9 cellular contexts compared by ENCODE assay signal in the genomic region with DNA sequence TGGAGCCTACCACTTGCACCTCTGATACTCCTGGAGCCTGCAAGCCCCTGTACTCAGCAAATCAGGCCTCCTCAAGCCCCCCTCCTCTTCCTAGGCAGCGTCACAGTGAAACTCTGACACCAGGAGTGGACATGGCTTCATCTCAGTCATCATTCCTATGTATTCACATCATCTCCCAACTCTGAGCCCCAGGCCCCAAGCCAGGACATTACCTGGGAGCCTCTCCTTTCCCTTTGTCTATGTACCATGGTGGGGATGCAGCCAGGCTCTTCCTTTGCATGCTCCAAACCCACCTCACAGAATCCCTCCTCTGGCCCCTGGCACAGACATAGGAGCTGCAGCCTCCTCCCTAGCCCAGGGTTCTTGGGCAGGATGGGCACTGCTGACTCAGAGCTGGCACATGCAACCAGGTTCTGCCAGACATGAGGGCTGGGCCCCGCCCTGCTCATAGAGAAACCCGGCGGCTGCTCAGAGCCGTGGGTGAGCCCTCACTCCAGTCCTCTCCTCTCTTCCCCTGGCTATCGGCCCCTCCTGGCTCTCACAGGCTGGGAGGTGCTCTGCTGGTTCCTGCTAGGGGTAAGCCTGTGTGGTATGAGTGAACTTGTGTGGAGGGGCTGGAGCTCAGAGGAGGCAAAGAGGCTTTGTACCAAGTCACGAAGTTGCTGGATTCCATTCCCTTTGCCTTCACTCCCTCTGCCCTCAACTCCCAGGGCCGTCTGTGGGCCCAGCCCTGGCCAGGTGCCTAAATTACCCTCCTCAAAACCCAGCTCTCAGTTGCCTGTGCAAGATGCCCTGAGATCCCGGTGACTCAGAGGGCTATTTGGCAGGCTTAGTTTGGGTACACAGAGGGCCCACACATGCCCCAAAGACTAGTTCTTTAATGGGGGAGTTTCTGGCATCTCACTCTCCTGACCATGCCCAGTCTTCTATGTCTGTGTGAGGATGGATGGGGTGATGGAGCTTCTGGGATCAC. TPM values are rescaled to one million over a fixed set of nuclear protein-coding genes. Genes with fewer than 3 reads are reported as not detected.
DNase-seq lines count a peak whose midpoint lies in the region; ATAC-seq and TF ChIP-seq lines count a peak whose summit lies in the region.
"Had no signal": no experiment of that assay in that cellular context is flagged by ENCODE, and none has a peak within 500 bp of the region (broad histone marks: within the 10 kb centered on the region; RNA-seq: fewer than 3 reads in every experiment).

No MANE protein-coding gene starts in this region.

- H3K9ac ChIP-seq in neuronal stem cell (ENCODE audit: low read depth, low read length, poor library complexity): no peak overlapping the region

- TF ChIP-seq CTCF in WTC11 (IDR thresholded peaks at IDR 0.05): no peak

- peak overlapping the region; percentile 53 for H2BK15ac ChIP-seq in neuronal stem cell (ENCODE audit: low read length)

- no peaks in the 10 kb centered on the region for H3K9me3 ChIP-seq in neuronal stem cell (replicated peaks in 1 of 2; ENCODE audit: control insufficient read depth in 2 of 2, insufficient read depth in 1 of 2, low read depth in 1 of 2, low read length in 2 of 2)

- H2AK5ac ChIP-seq in neuronal stem cell (ENCODE audit: low read depth, low read length): peak overlapping the region; percentile 91

- H3K36me3 ChIP-seq in neuronal stem cell (replicated peaks in 1 of 2; ENCODE audit: control insufficient read depth in 2 of 2, insufficient read depth in 2 of 2, low read length in 2 of 2): peaks cover 3 to 19% of the 10 kb centered on the region in 2 donors

- H3K23ac ChIP-seq in neuronal stem cell (ENCODE audit: low read depth, low read length, poor library complexity): peak overlapping the region; percentile 39

- H3K36me3 Mint-ChIP-seq in WTC11: no peaks in the 10 kb centered on the region

- peak overlapping the region; percentile 31 for H3K4me3 Mint-ChIP-seq in WTC11

- peaks cover 64% of the 10 kb centered on the region for H3K27me3 Mint-ChIP-seq in WTC11 (ENCODE audit: low read depth)

- no peak overlapping the region for H3K4ac ChIP-seq in neuronal stem cell (ENCODE audit: low read length)

- peak overlapping the region; percentile 91 for H2BK12ac ChIP-seq in neuronal stem cell (ENCODE audit: low read length)

- H4K8ac ChIP-seq in neuronal stem cell (ENCODE audit: low read depth, low read length): no peak overlapping the region

- POLR2A ChIA-PET in WTC11 (lab: Charles Lee): no interaction called here

- peak overlapping the region; percentile 55 for H2AFZ ChIP-seq in neuronal stem cell (ENCODE audit: low read length)

- peaks cover 6% of the 10 kb centered on the region; the same call in 1 of the 2 replicates for H3K4me1 Mint-ChIP-seq in WTC11

- H3K27ac ChIP-seq in neuronal stem cell (replicated peaks; ENCODE audit: low read length): no peak overlapping the region

- H3K9me3 Mint-ChIP-seq in WTC11: no peaks in the 10 kb centered on the region
- H3K9me3 Mint-ChIP-seq: stimulated activated naive B cell treated with anti-CD40 and anti-IgM and Interleukin-4, amounts not matched to agents 10 μg/mL and 1 μg/mL and 100 μg/mL, for 72 hours had no signal

- no peak overlapping the region for H3K4me3 ChIP-seq in neuronal stem cell (ENCODE audit: low read length in 2 of 2)

- no peak overlapping the region for H3K4me2 ChIP-seq in neuronal stem cell (ENCODE audit: insufficient read depth, low read length, poor library complexity, severe bottlenecking)

- H3K79me1 ChIP-seq in neuronal stem cell (ENCODE audit: low read depth, low read length): peaks cover 5% of the 10 kb centered on the region

- H3K27ac Mint-ChIP-seq in WTC11: no peak overlapping the region
- H3K27ac Mint-ChIP-seq: stimulated activated naive B cell treated with anti-CD40 and anti-IgM and Interleukin-4, amounts not matched to agents 10 μg/mL and 1 μg/mL and 100 μg/mL, for 72 hours had no signal

- H2BK5ac ChIP-seq in neuronal stem cell (ENCODE audit: low read length): peak overlapping the region; percentile 26

- peak overlapping the region; percentile 38 for H2BK120ac ChIP-seq in neuronal stem cell (ENCODE audit: low read depth, low read length)

- H3K18ac ChIP-seq in neuronal stem cell (ENCODE audit: low read length): no peak overlapping the region

- ATAC-seq in WTC11 (no peak), GM21529 (IDR thresholded peaks at IDR 0.05; ENCODE audit: unreplicated experiment) (no peak)

- peaks cover 0 to 18% (median 17%) of the 10 kb centered on the region in 3 experiments for H3K27me3 ChIP-seq in neuronal stem cell (ENCODE audit: control insufficient read depth in 3 of 3, insufficient read depth in 3 of 3, low read depth in 1 of 3, low read length in 3 of 3)

- DNase-seq in H4 (ENCODE audit: low spot score) (peak; percentile 74), WTC11 (ENCODE audit: low spot score) (no peak), neuronal stem cell (ENCODE audit: low spot score) (no peak), kidney glomerular epithelial cell (lab: John Stamatoyannopoulos, UW) (no peak), UCSD-AML1 (lab: John Stamatoyannopoulos, UW; ENCODE audit: unreplicated experiment) (no peak), NCI-H2081 treated with DMSO at 0.1 percent for 48 hours (lab: John Stamatoyannopoulos, UW) (no peak)
- DNase-seq in effector CD4-positive, alpha-beta T cell: peak; percentile 44
- DNase-seq: stimulated activated naive B cell treated with anti-CD40 and anti-IgM and Interleukin-4, amounts not matched to agents 10 μg/mL and 1 μg/mL and 100 μg/mL, for 72 hours had no signal

- WGBS in neuronal stem cell (ENCODE audit: extremely low coverage in 2 of 2, insufficient read length in 2 of 2, insufficient replicate concordance in 1 of 2), 2 donors: no CpG with 5 or more reads among the region's 9 CpGs

- CTCF ChIA-PET in WTC11 (lab: Charles Lee): interaction anchor here (1.5 to 3.6 kb wide), 2 partner anchors 28 to 34 kb away, joined by 4 to 32 read pairs; no protein-coding TSS in a partner anchor

- H3K14ac ChIP-seq in neuronal stem cell (ENCODE audit: low read length): no peak overlapping the region

- H3K4me1 ChIP-seq in neuronal stem cell (ENCODE audit: control insufficient read depth in 2 of 2, insufficient read depth in 1 of 2, low read depth in 1 of 2, low read length in 2 of 2): peaks cover 9 to 15% of the 10 kb centered on the region in 2 donors

- H4K91ac ChIP-seq in neuronal stem cell (ENCODE audit: low read depth, low read length, poor library complexity): no peak overlapping the region

TF ChIP-seq in WTC11, 78 proteins besides CTCF, POLR2A, EP300 and RAD21:
- TF ChIP-seq, protein P1, sequence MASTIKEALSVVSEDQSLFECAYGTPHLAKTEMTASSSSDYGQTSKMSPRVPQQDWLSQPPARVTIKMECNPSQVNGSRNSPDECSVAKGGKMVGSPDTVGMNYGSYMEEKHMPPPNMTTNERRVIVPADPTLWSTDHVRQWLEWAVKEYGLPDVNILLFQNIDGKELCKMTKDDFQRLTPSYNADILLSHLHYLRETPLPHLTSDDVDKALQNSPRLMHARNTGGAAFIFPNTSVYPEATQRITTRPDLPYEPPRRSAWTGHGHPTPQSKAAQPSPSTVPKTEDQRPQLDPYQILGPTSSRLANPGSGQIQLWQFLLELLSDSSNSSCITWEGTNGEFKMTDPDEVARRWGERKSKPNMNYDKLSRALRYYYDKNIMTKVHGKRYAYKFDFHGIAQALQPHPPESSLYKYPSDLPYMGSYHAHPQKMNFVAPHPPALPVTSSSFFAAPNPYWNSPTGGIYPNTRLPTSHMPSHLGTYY (CRISPR knock-in tag; IDR thresholded peaks at IDR 0.05): no peak
- TF ChIP-seq OVOL2 (CRISPR knock-in tag; IDR thresholded peaks at IDR 0.05; ENCODE audit: borderline replicate concordance) (no peak), FOXJ3 (CRISPR knock-in tag; IDR thresholded peaks at IDR 0.05; ENCODE audit: borderline replicate concordance) (no peak), NR2C2 (CRISPR knock-in tag; IDR thresholded peaks at IDR 0.05) (no peak), IRF2 (CRISPR knock-in tag; IDR thresholded peaks at IDR 0.05; ENCODE audit: borderline replicate concordance, low read depth) (no peak), TEAD1 (CRISPR knock-in tag; IDR thresholded peaks at IDR 0.05) (no peak), ZNF423 (CRISPR knock-in tag; IDR thresholded peaks at IDR 0.05) (no peak)
- TF ChIP-seq, protein P2, sequence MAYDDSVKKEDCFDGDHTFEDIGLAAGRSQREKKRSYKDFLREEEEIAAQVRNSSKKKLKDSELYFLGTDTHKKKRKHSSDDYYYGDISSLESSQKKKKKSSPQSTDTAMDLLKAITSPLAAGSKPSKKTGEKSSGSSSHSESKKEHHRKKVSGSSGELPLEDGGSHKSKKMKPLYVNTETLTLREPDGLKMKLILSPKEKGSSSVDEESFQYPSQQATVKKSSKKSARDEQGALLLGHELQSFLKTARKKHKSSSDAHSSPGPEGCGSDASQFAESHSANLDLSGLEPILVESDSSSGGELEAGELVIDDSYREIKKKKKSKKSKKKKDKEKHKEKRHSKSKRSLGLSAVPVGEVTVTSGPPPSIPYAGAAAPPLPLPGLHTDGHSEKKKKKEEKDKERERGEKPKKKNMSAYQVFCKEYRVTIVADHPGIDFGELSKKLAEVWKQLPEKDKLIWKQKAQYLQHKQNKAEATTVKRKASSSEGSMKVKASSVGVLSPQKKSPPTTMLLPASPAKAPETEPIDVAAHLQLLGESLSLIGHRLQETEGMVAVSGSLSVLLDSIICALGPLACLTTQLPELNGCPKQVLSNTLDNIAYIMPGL (CRISPR knock-in tag; IDR thresholded peaks at IDR 0.05): no peak
- TF ChIP-seq, protein P3, sequence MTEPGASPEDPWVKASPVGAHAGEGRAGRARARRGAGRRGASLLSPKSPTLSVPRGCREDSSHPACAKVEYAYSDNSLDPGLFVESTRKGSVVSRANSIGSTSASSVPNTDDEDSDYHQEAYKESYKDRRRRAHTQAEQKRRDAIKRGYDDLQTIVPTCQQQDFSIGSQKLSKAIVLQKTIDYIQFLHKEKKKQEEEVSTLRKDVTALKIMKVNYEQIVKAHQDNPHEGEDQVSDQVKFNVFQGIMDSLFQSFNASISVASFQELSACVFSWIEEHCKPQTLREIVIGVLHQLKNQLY (CRISPR knock-in tag; IDR thresholded peaks at IDR 0.05): no peak

RNA-seq across cellular contexts. Expression of a gene that starts 1.9 kb away (rescaled TPM):
- total RNA-seq in H4 (2014; rRNA removed; shearing (Covaris generic)): 2.7 and 7.6 TPM in 2 replicates
- total RNA-seq in WTC11 (2021): 29.9 to 33.3 TPM (median 32.6 TPM) in 3 replicates
- 41.7 TPM for polyA plus RNA-seq in neuronal stem cell (2013, experiment 1 of 2)
- 41.2 TPM for polyA plus RNA-seq in neuronal stem cell (2013, experiment 2 of 2)

RNA-seq across cellular contexts. Expression of a gene that starts 7.7 kb away (rescaled TPM):
- 0.10 TPM in 1 of 2 replicates, not detected in the other for total RNA-seq in H4 (2014; rRNA removed; shearing (Covaris generic))
- 0.81 to 1.4 TPM (median 1.1 TPM) in 3 replicates for total RNA-seq in WTC11 (2021)
- 2.5 TPM for polyA plus RNA-seq in neuronal stem cell (2013, experiment 1 of 2)
- 2.5 TPM for polyA plus RNA-seq in neuronal stem cell (2013, experiment 2 of 2)

RNA-seq across cellular contexts. Expression of a gene that starts 40.7 kb away (rescaled TPM):
- not detected in 2 replicates for total RNA-seq in H4 (2014; rRNA removed; shearing (Covaris generic))
- total RNA-seq in WTC11 (2021): 4.7 to 5.9 TPM (median 4.7 TPM) in 3 replicates
- 2.0 TPM for polyA plus RNA-seq in neuronal stem cell (2013, experiment 1 of 2)
- 1.7 TPM for polyA plus RNA-seq in neuronal stem cell (2013, experiment 2 of 2)

Comparison
In these comparisons a context has a peak if more than half of its experiments do, and no peak if none do; other contexts are left out.
1. DNase-seq: peak in H4 (single experiment) and effector CD4-positive, alpha-beta T cell (single experiment); none in WTC11 (single experiment), neuronal stem cell (single experiment), kidney glomerular epithelial cell (single experiment), UCSD-AML1 (single experiment) and NCI-H2081 treated with DMSO at 0.1 percent for 48 hours (single experiment).